Comparison of ENCODE assay signal across 9 cellular contexts in genomic region chr10:22666287-22667092, GRCh38. TPM values are rescaled to one million over a fixed set of nuclear protein-coding genes. Genes with fewer than 3 reads are reported as not detected.
DNase-seq lines count a peak whose midpoint lies in the region; ATAC-seq, FAIRE-seq and TF ChIP-seq lines count a peak whose summit lies in the region.
"Had no signal": no experiment of that assay in that cellular context is flagged by ENCODE, and none has a peak within 500 bp of the region (broad histone marks: within the 10 kb centered on the region; RNA-seq: fewer than 3 reads in every experiment).

No MANE protein-coding gene starts in this region.

- H3K27me3 ChIP-seq in GM06990 (replicated peaks; ENCODE audit: control insufficient read depth, insufficient read depth, low read length) (no peaks in the 10 kb centered on the region), small intestine (ENCODE audit: control insufficient read depth in 2 of 2, insufficient read depth in 2 of 2, low read length in 2 of 2) (no peaks in the 10 kb centered on the region)

- H3K36me3 Mint-ChIP-seq in activated naive CD4-positive, alpha-beta T cell treated with anti-CD3 and anti-CD28 coated beads, Interleukin-2, amount 10 ng/mL, durations not matched to agents 7 days and 5 days: peaks cover 10% of the 10 kb centered on the region

- WGBS in small intestine, 3 donors: 6 to 25% (median 7%) methylated on average over 9 of the region's 9 CpGs

- no peaks in the 10 kb centered on the region for H3K27me3 Mint-ChIP-seq in activated naive CD4-positive, alpha-beta T cell treated with anti-CD3 and anti-CD28 coated beads, Interleukin-2, amount 10 ng/mL, durations not matched to agents 7 days and 5 days

- H3K4me3 ChIP-seq in GM06990 (replicated peaks; ENCODE audit: low read depth, low read length): peak overlapping the region; percentile 18; the same call in 1 of the 2 replicates
- no peak overlapping the region for H3K4me3 ChIP-seq in small intestine (ENCODE audit: low read depth in 1 of 2, low read length in 2 of 2)

- peak overlapping the region in 1 of 2 donors; percentile 38 for H3K27ac ChIP-seq in small intestine (ENCODE audit: low read depth in 1 of 2, low read length in 1 of 2)

- no peak for TF ChIP-seq CTCF in GM06990 (IDR thresholded peaks at IDR 0.05; ENCODE audit: insufficient read depth, low read length, poor library complexity, severe bottlenecking)

- FAIRE-seq in small intestine (lab: Jason Lieb, UNC): no peak
- FAIRE-seq: endothelial cell of umbilical vein had no signal

- peaks cover 84% of the 10 kb centered on the region for H3K4me1 Mint-ChIP-seq in activated naive CD4-positive, alpha-beta T cell treated with anti-CD3 and anti-CD28 coated beads, Interleukin-2, amount 10 ng/mL, durations not matched to agents 7 days and 5 days

- no peak for DNase-seq in GM06990 (ENCODE audit: extremely low read depth, insufficient read length)
- DNase-seq in HT1080 (ENCODE audit: low read depth): peak; percentile 20
- peak; percentile 76 for DNase-seq in activated naive CD4-positive, alpha-beta T cell treated with anti-CD3 and anti-CD28 coated beads, Interleukin-2, amount 10 ng/mL, durations not matched to agents 7 days and 5 days
- peak; percentile 68 for DNase-seq in small intestine
- no peak for DNase-seq in sciatic nerve (ENCODE audit: low spot score)
- no peak for DNase-seq in NK-92 treated with Interleukin-12 subunit alpha and Interleukin-12 subunit beta, amount 100 ng/mL, for 24 hours (lab: John Stamatoyannopoulos, UW)
- DNase-seq in AG08395 (ENCODE audit: low spot score): no peak

- H3K4me1 ChIP-seq in small intestine (ENCODE audit: control insufficient read depth in 2 of 2, insufficient read depth in 1 of 2, low read depth in 1 of 2, low read length in 1 of 2): peaks cover 3 to 11% of the 10 kb centered on the region in 2 donors

- intact Hi-C loops in sciatic nerve (cut with DNase I): no loop called here

- H3K9me3 Mint-ChIP-seq in activated naive CD4-positive, alpha-beta T cell treated with anti-CD3 and anti-CD28 coated beads, Interleukin-2, amount 10 ng/mL, durations not matched to agents 7 days and 5 days: no peaks in the 10 kb centered on the region

- CTCF ChIA-PET in activated naive CD4-positive, alpha-beta T cell treated with anti-CD3 and anti-CD28 coated beads, Interleukin-2, amount 10 ng/mL, durations not matched to agents 7 days and 5 days (lab: Charles Lee): interaction anchor here (0.8 to 3.2 kb wide), 4 partner anchors 8 to 55 kb away, joined by 3 to 10 read pairs (median 4); no protein-coding TSS in a partner anchor

- peak overlapping the region; percentile 74 for H3K4me3 Mint-ChIP-seq in activated naive CD4-positive, alpha-beta T cell treated with anti-CD3 and anti-CD28 coated beads, Interleukin-2, amount 10 ng/mL, durations not matched to agents 7 days and 5 days

- ATAC-seq in GM21390 (IDR thresholded peaks at IDR 0.05; ENCODE audit: unreplicated experiment) (peak; percentile 75), sciatic nerve (no peak)

- H3K9me3 ChIP-seq in small intestine (ENCODE audit: control insufficient read depth, low read depth): no peaks in the 10 kb centered on the region

- peak overlapping the region; percentile 93 for H3K27ac Mint-ChIP-seq in activated naive CD4-positive, alpha-beta T cell treated with anti-CD3 and anti-CD28 coated beads, Interleukin-2, amount 10 ng/mL, durations not matched to agents 7 days and 5 days

- H3K36me3 ChIP-seq in GM06990 (ENCODE audit: control insufficient read depth, insufficient read depth, low read length): no peaks in the 10 kb centered on the region
- no peaks in the 10 kb centered on the region for H3K36me3 ChIP-seq in small intestine (ENCODE audit: control insufficient read depth in 2 of 2, insufficient read depth in 2 of 2, low read length in 2 of 2)

RNA-seq across cellular contexts. Expression of gene PIP4K2A, which starts 47.9 kb away (rescaled TPM):
- 43.8 and 59.2 TPM in 2 replicates for total RNA-seq in HT1080 (2014; rRNA removed; shearing (Covaris generic))
- polyA plus RNA-seq in HT1080 (2015; cell fraction: cytosol; rRNA removed): 34.1 and 38.3 TPM in 2 replicates
- 12.2 and 14.8 TPM in 2 replicates for polyA plus RNA-seq in HT1080 (2015; cell fraction: nucleus; rRNA removed)
- 10 to 100 TPM in 1 of 3 donors, 1 to 10 TPM in 2; 4.5 to 11.3 (median 7.7) TPM for polyA plus RNA-seq in small intestine
- 64.2 TPM for total RNA-seq in sciatic nerve

Comparison
In these comparisons a context has a peak if more than half of its experiments do, and no peak if none do; other contexts are left out.
1. DNase-seq: peak in HT1080 (single experiment), activated naive CD4-positive, alpha-beta T cell treated with anti-CD3 and anti-CD28 coated beads, Interleukin-2, amount 10 ng/mL, durations not matched to agents 7 days and 5 days (single experiment) and small intestine (single experiment); none in GM06990 (single experiment), sciatic nerve (single experiment), NK-92 treated with Interleukin-12 subunit alpha and Interleukin-12 subunit beta, amount 100 ng/mL, for 24 hours (single experiment) and AG08395 (single experiment).